In genomic region chr18:59885579-59886163, GRCh38 we compare ENCODE assay signal across 8 cellular contexts. TPM values are rescaled to one million over a fixed set of nuclear protein-coding genes. Genes with fewer than 3 reads are reported as not detected.
DNase-seq lines count a peak whose midpoint lies in the region; ATAC-seq and TF ChIP-seq lines count a peak whose summit lies in the region.

No MANE protein-coding gene starts in this region.

- no peaks in the 10 kb centered on the region for H3K9me3 Mint-ChIP-seq in activated T-helper 2 cell treated with anti-CD3 and anti-CD28 coated beads, Interferon-gamma antibody, Interleukin-2, Interleukin-4, amounts not matched to agents 10 μg/mL and 5 μg/mL and 100 μg/mL, durations not matched to agents 14 hours and 24 hours and 36 hours

- H3K79me2 ChIP-seq in KMS-11 (ENCODE audit: insufficient read depth, low read depth) = no peaks in the 10 kb centered on the region
- no peaks in the 10 kb centered on the region for H3K79me2 ChIP-seq in osteoblast (ENCODE audit: insufficient read depth, low read length)

- H3K4me1 ChIP-seq in KMS-11 (ENCODE audit: low read depth, poor library complexity, severe bottlenecking) (peaks cover 49% of the 10 kb centered on the region), osteoblast (ENCODE audit: insufficient read depth, low read length) (peaks cover 27% of the 10 kb centered on the region), transverse colon (peaks cover 0 to 32% (median 19%) of the 10 kb centered on the region in 4 donors), uterus (no peaks in the 10 kb centered on the region)

- no peaks in the 10 kb centered on the region for H4K20me1 ChIP-seq in KMS-11 (ENCODE audit: insufficient read depth)
- H4K20me1 ChIP-seq in osteoblast (ENCODE audit: insufficient read depth, low read length) = no peaks in the 10 kb centered on the region

- H3K27ac ChIP-seq in KMS-11 = no peak overlapping the region
- H3K27ac ChIP-seq in osteoblast (ENCODE audit: low read depth, low read length) = peak overlapping the region; percentile 69
- no peak overlapping the region for H3K27ac ChIP-seq in transverse colon
- no peak overlapping the region for H3K27ac ChIP-seq in uterus

- H2AFZ ChIP-seq in KMS-11 (ENCODE audit: low read depth) (no peak overlapping the region), osteoblast (ENCODE audit: low read length) (peak overlapping the region; percentile 22)

- peaks cover 3% of the 10 kb centered on the region for H3K36me3 Mint-ChIP-seq in activated T-helper 2 cell treated with anti-CD3 and anti-CD28 coated beads, Interferon-gamma antibody, Interleukin-2, Interleukin-4, amounts not matched to agents 10 μg/mL and 5 μg/mL and 100 μg/mL, durations not matched to agents 14 hours and 24 hours and 36 hours (ENCODE audit: low read depth)

- H3K9ac ChIP-seq in KMS-11 = no peak overlapping the region

- H3K27me3 ChIP-seq in KMS-11 (ENCODE audit: insufficient read depth, low read depth) = no peaks in the 10 kb centered on the region
- no peaks in the 10 kb centered on the region for H3K27me3 ChIP-seq in osteoblast (ENCODE audit: insufficient read depth, low read length)
- no peaks in the 10 kb centered on the region for H3K27me3 ChIP-seq in transverse colon
- H3K27me3 ChIP-seq in uterus = no peaks in the 10 kb centered on the region

- TF ChIP-seq CTCF in GM12865 (IDR thresholded peaks at IDR 0.05; ENCODE audit: insufficient read depth, low read depth, low read length, missing control alignments) = no peak
- no peak for TF ChIP-seq CTCF in KMS-11 (conservative IDR thresholded peaks at IDR 0.05; ENCODE audit: low read depth, low read length)
- TF ChIP-seq CTCF in osteoblast (IDR thresholded peaks at IDR 0.05; ENCODE audit: extremely low read depth, low read depth, low read length) = no peak
- TF ChIP-seq CTCF in transverse colon (IDR thresholded peaks at IDR 0.05) = no peak
- TF ChIP-seq CTCF in uterus (IDR thresholded peaks at IDR 0.05) = no peak

- H3K27me3 Mint-ChIP-seq in activated T-helper 2 cell treated with anti-CD3 and anti-CD28 coated beads, Interferon-gamma antibody, Interleukin-2, Interleukin-4, amounts not matched to agents 10 μg/mL and 5 μg/mL and 100 μg/mL, durations not matched to agents 14 hours and 24 hours and 36 hours (ENCODE audit: low read depth) = no peaks in the 10 kb centered on the region

- H3K4me1 Mint-ChIP-seq in activated T-helper 2 cell treated with anti-CD3 and anti-CD28 coated beads, Interferon-gamma antibody, Interleukin-2, Interleukin-4, amounts not matched to agents 10 μg/mL and 5 μg/mL and 100 μg/mL, durations not matched to agents 14 hours and 24 hours and 36 hours (ENCODE audit: low read depth) = peaks cover 44% of the 10 kb centered on the region

- peak overlapping the region; percentile 11 for H3K27ac Mint-ChIP-seq in activated T-helper 2 cell treated with anti-CD3 and anti-CD28 coated beads, Interferon-gamma antibody, Interleukin-2, Interleukin-4, amounts not matched to agents 10 μg/mL and 5 μg/mL and 100 μg/mL, durations not matched to agents 14 hours and 24 hours and 36 hours

- ATAC-seq in GM21717 (IDR thresholded peaks at IDR 0.05; ENCODE audit: unreplicated experiment) = peak; percentile 80

- in situ Hi-C loops in transverse colon (cut with MboI; ENCODE audit: low pct_ligation_motif_present in 1 of 4, low pct_unique_long_range_greater_than_20kb in 1 of 4, low sequenced_read_pairs in 3 of 4) = no loop called here

- H3K36me3 ChIP-seq in KMS-11 (ENCODE audit: insufficient read depth) = no peaks in the 10 kb centered on the region
- no peaks in the 10 kb centered on the region for H3K36me3 ChIP-seq in osteoblast (ENCODE audit: insufficient read depth, low read length)
- H3K36me3 ChIP-seq in transverse colon = no peaks in the 10 kb centered on the region
- H3K36me3 ChIP-seq in uterus = no peaks in the 10 kb centered on the region

- H3K9me3 ChIP-seq in osteoblast (ENCODE audit: low read depth, low read length) (no peaks in the 10 kb centered on the region), transverse colon (no peaks in the 10 kb centered on the region), uterus (no peaks in the 10 kb centered on the region)

- H3K4me2 ChIP-seq in KMS-11 (peak overlapping the region; percentile 8), osteoblast (ENCODE audit: insufficient read depth, low read length) (peak overlapping the region; percentile 92)

- H3K4me3 Mint-ChIP-seq in activated T-helper 2 cell treated with anti-CD3 and anti-CD28 coated beads, Interferon-gamma antibody, Interleukin-2, Interleukin-4, amounts not matched to agents 10 μg/mL and 5 μg/mL and 100 μg/mL, durations not matched to agents 14 hours and 24 hours and 36 hours (ENCODE audit: low read depth) = peak overlapping the region; percentile 21

- no peak for TF ChIP-seq EP300 in transverse colon (IDR thresholded peaks at IDR 0.05; ENCODE audit: low read depth)

- DNase-seq in GM12865 (ENCODE audit: low read depth) (peak; percentile 84), osteoblast (ENCODE audit: insufficient read length, low spot score, missing footprints) (peak; percentile 79), transverse colon (no peak), NCI-H1105 treated with DMSO at 0.1 percent for 48 hours (lab: John Stamatoyannopoulos, UW) (no peak), uterus (no peak)
- peak; percentile 33 for DNase-seq in activated T-helper 2 cell treated with anti-CD3 and anti-CD28 coated beads, Interferon-gamma antibody, Interleukin-2, Interleukin-4, amounts not matched to agents 10 μg/mL and 5 μg/mL and 100 μg/mL, durations not matched to agents 14 hours and 24 hours and 36 hours (ENCODE audit: low spot score)

- intact Hi-C loops in activated T-helper 2 cell treated with anti-CD3 and anti-CD28 coated beads, Interferon-gamma antibody, Interleukin-2, Interleukin-4, amounts not matched to agents 10 μg/mL and 5 μg/mL and 100 μg/mL, durations not matched to agents 14 hours and 24 hours and 36 hours (cut with micrococcal nuclease) = loop anchor here (1.0 to 5.0 kb wide), 4 partner anchors 9 to 38 kb away; partner anchors contain the start of gene PMAIP1
- intact Hi-C loops in transverse colon (cut with DNase I; ENCODE audit: low total_unique reads) (no loop called here), uterus (cut with DNase I; ENCODE audit: low total_unique reads) (no loop called here)

- H3K4me3 ChIP-seq in GM12865 (ENCODE audit: low read depth, low read length) (peak overlapping the region; percentile 42), KMS-11 (IDR thresholded peaks at IDR 0.05; ENCODE audit: insufficient read depth, low read depth, low read length) (no peak overlapping the region), osteoblast (ENCODE audit: insufficient read depth, low read length) (peak overlapping the region; percentile 43), transverse colon (no peak overlapping the region), uterus (no peak overlapping the region)

- 61% methylated on average over 2 to 6 of the region's 6 CpGs for WGBS in transverse colon (ENCODE audit: low coverage in 1 of 2), 2 donors

- TF ChIP-seq POLR2A in transverse colon (IDR thresholded peaks at IDR 0.05) (no peak), uterus (IDR thresholded peaks at IDR 0.05) (no peak)

RNA-seq across cellular contexts. Expression of gene PMAIP1, which starts 14.1 kb away (rescaled TPM):
- 41.8 and 42.0 TPM in 2 replicates for total RNA-seq in activated T-helper 2 cell treated with anti-CD3 and anti-CD28 coated beads, Interferon-gamma antibody, Interleukin-2, Interleukin-4, amounts not matched to agents 10 μg/mL and 5 μg/mL and 100 μg/mL, durations not matched to agents 14 hours and 24 hours and 36 hours
- 3.5 and 4.0 TPM in 2 replicates for total RNA-seq in osteoblast
- total RNA-seq in transverse colon = 10 to 100 TPM in 1 of 4 donors, 1 to 10 TPM in 1, under 1 TPM in 1, not detected in 1; 0.82 to 66.5 (median 3.5) TPM
- total RNA-seq in uterus = 1 to 10 TPM in 3 of 4 donors, under 1 TPM in 1; 0.82 to 3.5 (median 3.0) TPM

Comparison
In these comparisons a context has a peak if more than half of its experiments do, and no peak if none do; other contexts are left out.
1. DNase-seq: peak in GM12865 (single experiment), activated T-helper 2 cell treated with anti-CD3 and anti-CD28 coated beads, Interferon-gamma antibody, Interleukin-2, Interleukin-4, amounts not matched to agents 10 μg/mL and 5 μg/mL and 100 μg/mL, durations not matched to agents 14 hours and 24 hours and 36 hours (single experiment) and osteoblast (single experiment); none in transverse colon (single experiment), NCI-H1105 treated with DMSO at 0.1 percent for 48 hours (single experiment) and uterus (0 of 2).
2. H3K4me3 ChIP-seq: peak in GM12865 (single experiment) and osteoblast (single experiment); none in KMS-11 (single experiment), transverse colon (0 of 4) and uterus (0 of 2).